In genomic region chr1:145863272-145863671, GRCh38 we compare ENCODE assay signal across 23 cellular contexts. TPM values are rescaled to one million over a fixed set of nuclear protein-coding genes. Genes with fewer than 3 reads are reported as not detected.
A peak's percentile ranks its signal among the peaks of the same experiment; 100 is the strongest.
DNase-seq lines count a peak whose midpoint lies in the region; ATAC-seq and TF ChIP-seq lines count a peak whose summit lies in the region.
"Had no signal": no experiment of that assay in that cellular context is flagged by ENCODE, and none has a peak within 500 bp of the region (broad histone marks: within the 10 kb centered on the region; RNA-seq: fewer than 3 reads in every experiment).

No MANE protein-coding gene starts in this region.

- peaks cover 3% of the 10 kb centered on the region for H3K27me3 Mint-ChIP-seq in nephron (ENCODE audit: low read depth)
- H3K27me3 Mint-ChIP-seq: CD4-positive, alpha-beta T cell had no signal

- H3K9me3 ChIP-seq in heart left ventricle = no peaks in the 10 kb centered on the region
- H3K9me3 ChIP-seq: A549; BE2C; BLaER1 treated with 17β-estradiol and CSF1 and Interleukin-3, amounts not matched to agents 10 nM and 100 nM had no signal

- H3K4me3 Mint-ChIP-seq in nephron = peak overlapping the region in 1 of 3 experiments; percentile 64
- H3K4me3 Mint-ChIP-seq: CD14-positive monocyte; CD4-positive, alpha-beta T cell had no signal

- H3K36me3 ChIP-seq in heart left ventricle = peaks cover 0 to 19% (median 0%) of the 10 kb centered on the region in 9 donors
- H3K36me3 ChIP-seq: BE2C; BLaER1 treated with 17β-estradiol and CSF1 and Interleukin-3, amounts not matched to agents 10 nM and 100 nM had no signal

- peak overlapping the region in 2 of 3 experiments; percentile 50 to 85 for H3K27ac Mint-ChIP-seq in nephron
- H3K27ac Mint-ChIP-seq: CD14-positive monocyte; CD4-positive, alpha-beta T cell; CD8-positive, alpha-beta memory T cell had no signal

- WGBS in heart left ventricle, 4 donors = 43 to 64% (median 56%) methylated on average over 2 of the region's 2 CpGs

- peak; percentile 34 for DNase-seq in left ventricle myocardium superior
- no peak for DNase-seq in heart left ventricle
- DNase-seq in fibroblast of mammary gland (ENCODE audit: low read depth) = peak; percentile 50
- DNase-seq in islet precursor cell = no peak
- DNase-seq: 8988T; ACHN; AML-193; BE2C; CD4-positive, alpha-beta T cell; CD8-positive, alpha-beta memory T cell; DMS 273 treated with DMSO at 0.1 percent for 48 hours; DMS79; EL; GDM1; GM23248; H7; HCEC 1CT had no signal

- peaks cover 5% of the 10 kb centered on the region for H3K36me3 Mint-ChIP-seq in nephron (ENCODE audit: low read depth)

- intact Hi-C loops in left ventricle myocardium superior (cut with micrococcal nuclease) (no loop called here), heart left ventricle (cut with DNase I) (no loop called here)

- peaks cover 0 to 8% (median 5%) of the 10 kb centered on the region in 12 donors for H3K4me1 ChIP-seq in heart left ventricle
- H3K4me1 ChIP-seq: BE2C had no signal

- H3K27ac ChIP-seq in heart left ventricle = no peak overlapping the region
- H3K27ac ChIP-seq: A549; BLaER1 treated with 17β-estradiol and CSF1 and Interleukin-3, amounts not matched to agents 10 nM and 100 nM; GM23248 had no signal

- H3K27me3 ChIP-seq in heart left ventricle = no peaks in the 10 kb centered on the region
- H3K27me3 ChIP-seq: BLaER1 treated with 17β-estradiol and CSF1 and Interleukin-3, amounts not matched to agents 10 nM and 100 nM had no signal

- TF ChIP-seq CTCF in heart left ventricle (IDR thresholded peaks at IDR 0.05) (no peak), fibroblast of mammary gland (conservative IDR thresholded peaks at IDR 0.05; ENCODE audit: control insufficient read depth, insufficient read depth, low read depth, low read length) (no peak), nephron (IDR thresholded peaks at IDR 0.05; ENCODE audit: unreplicated experiment in 3 of 3) (no peak)

- H3K4me1 Mint-ChIP-seq in nephron = peaks cover 9% of the 10 kb centered on the region

- H3K4me3 ChIP-seq in heart left ventricle = no peak overlapping the region
- no peak overlapping the region for H3K4me3 ChIP-seq in fibroblast of mammary gland (ENCODE audit: control insufficient read depth, low read depth, low read length)
- H3K4me3 ChIP-seq: A549; BLaER1 treated with 17β-estradiol and CSF1 and Interleukin-3, amounts not matched to agents 10 nM and 100 nM; GM23248 had no signal

- no peak for TF ChIP-seq POLR2A in heart left ventricle (IDR thresholded peaks at IDR 0.05)

- H3K9me3 Mint-ChIP-seq in nephron = no peaks in the 10 kb centered on the region
- H3K9me3 Mint-ChIP-seq: CD4-positive, alpha-beta T cell; CD8-positive, alpha-beta memory T cell had no signal

- ATAC-seq in left ventricle myocardium superior = no peak
- ATAC-seq in heart left ventricle = no peak
- ATAC-seq in GM18502 (IDR thresholded peaks at IDR 0.05; ENCODE audit: poor library complexity, unreplicated experiment) = no peak
- ATAC-seq in GM18868 (IDR thresholded peaks at IDR 0.05; ENCODE audit: unreplicated experiment) = no peak
- ATAC-seq: A549 had no signal

RNA-seq across cellular contexts. Expression of gene PIAS3, which starts 4.4 kb away (rescaled TPM):
- 13.3 TPM for total RNA-seq in left ventricle myocardium superior
- 10 to 100 TPM; 14.2 to 25.8 (median 15.6) TPM for total RNA-seq in heart left ventricle
- polyA plus RNA-seq in heart left ventricle = 10 to 100 TPM; 14.2 to 31.0 TPM

RNA-seq across cellular contexts. Expression of gene NUDT17, which starts 17.8 kb away (rescaled TPM):
- total RNA-seq in left ventricle myocardium superior (3.4 TPM), heart left ventricle (10 to 100 TPM in 1 of 9 donors, 1 to 10 TPM in 8; 1.7 to 10.9 (median 4.3) TPM)
- polyA plus RNA-seq in heart left ventricle = 1 to 10 TPM in 1 of 2 donors, under 1 TPM in 1; 0.71 to 3.4 TPM

RNA-seq across cellular contexts. Expression of gene ANKRD35, which starts 22.4 kb away (rescaled TPM):
- total RNA-seq in left ventricle myocardium superior (1.1 TPM), heart left ventricle (1 to 10 TPM in 2 of 9 donors, under 1 TPM in 7; 0.29 to 1.4 (median 0.51) TPM)
- polyA plus RNA-seq in heart left ventricle = 1 to 10 TPM in 1 of 2 donors, under 1 TPM in 1; 0.50 to 1.5 TPM
- polyA plus RNA-seq: A549 had no signal

RNA-seq across cellular contexts. Expression of gene POLR3C, which starts 39.3 kb away (rescaled TPM):
- 14.9 TPM for total RNA-seq in left ventricle myocardium superior
- total RNA-seq in heart left ventricle = 10 to 100 TPM; 12.5 to 22.4 (median 15.1) TPM
- polyA plus RNA-seq in heart left ventricle = 10 to 100 TPM in 1 of 2 donors, 1 to 10 TPM in 1; 5.9 to 14.8 TPM

RNA-seq across cellular contexts. Expression of gene RNF115, which starts 39.4 kb away (rescaled TPM):
- total RNA-seq in left ventricle myocardium superior (48.2 TPM), heart left ventricle (10 to 100 TPM; 41.4 to 76.5 (median 52.0) TPM)
- 10 to 100 TPM; 20.5 to 29.4 TPM for polyA plus RNA-seq in heart left ventricle

Comparison
In these comparisons a context has a peak if more than half of its experiments do, and no peak if none do; other contexts are left out.
1. DNase-seq: peak in left ventricle myocardium superior (single experiment) and fibroblast of mammary gland (single experiment); none in heart left ventricle (0 of 5) and islet precursor cell (single experiment).